ENCODE assay signal across 17 cellular contexts in the genomic region with DNA sequence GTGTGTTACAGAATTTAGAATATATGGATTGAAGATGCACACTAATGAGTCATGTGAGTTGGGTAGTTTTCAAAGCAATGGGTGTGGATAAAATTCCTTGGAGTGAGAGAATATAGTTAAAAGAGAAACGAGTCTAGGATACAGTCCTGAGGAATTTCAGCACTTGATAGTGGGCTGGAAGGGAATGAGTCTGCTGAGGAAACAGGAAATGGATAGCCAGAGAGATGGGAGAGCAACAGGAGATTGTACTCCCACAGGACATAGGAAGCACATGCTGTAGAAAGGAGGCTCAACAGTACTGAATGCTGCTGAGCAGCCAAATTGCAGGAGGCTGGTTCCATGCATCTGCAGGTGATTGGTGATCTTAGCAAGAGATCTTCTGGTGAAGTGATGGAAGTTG.
"Had no signal": no experiment of that assay in that cellular context is flagged by ENCODE, and none has a peak within 500 bp of the region (broad histone marks: within the 10 kb centered on the region; RNA-seq: fewer than 3 reads in every experiment).

No MANE protein-coding gene starts in this region.

- H3K36me3 ChIP-seq: breast epithelium, prostate gland, right lobe of liver, suprapubic skin had no signal

- H3K36me3 Mint-ChIP-seq: activated naive CD4-positive, alpha-beta T cell treated with anti-CD3 and anti-CD28 coated beads, Interleukin-2, amount 50 U/mL, for 24 hours; naive thymus-derived CD8-positive, alpha-beta T cell had no signal

- H3K27me3 ChIP-seq: breast epithelium, right lobe of liver, suprapubic skin had no signal

- H3K4me3 ChIP-seq: breast epithelium, coronary artery, lung, mucosa of descending colon, prostate gland, right lobe of liver, suprapubic skin had no signal

- H3K27me3 Mint-ChIP-seq: activated naive CD4-positive, alpha-beta T cell treated with anti-CD3 and anti-CD28 coated beads, Interleukin-2, amount 50 U/mL, for 24 hours; type B pancreatic cell had no signal

- ATAC-seq: activated CD4-positive, CD25-positive, alpha-beta regulatory T cell treated with anti-CD3 and anti-CD28 coated beads, Interleukin-2, amount 50 U/mL, for 24 hours; left cardiac atrium; mucosa of descending colon; naive thymus-derived CD8-positive, alpha-beta T cell; right lobe of liver; stimulated activated naive CD8-positive, alpha-beta T cell treated with anti-CD3 and anti-CD28 coated beads, Interleukin-15, Interleukin-2, amounts not matched to agents 100 U/mL and 50 U/mL, for 24 hours had no signal

- H3K4me1 Mint-ChIP-seq: activated naive CD4-positive, alpha-beta T cell treated with anti-CD3 and anti-CD28 coated beads, Interleukin-2, amount 50 U/mL, for 24 hours; naive thymus-derived CD8-positive, alpha-beta T cell had no signal

- H3K27ac Mint-ChIP-seq: activated naive CD4-positive, alpha-beta T cell treated with anti-CD3 and anti-CD28 coated beads, Interleukin-2, amount 50 U/mL, for 24 hours; naive thymus-derived CD8-positive, alpha-beta T cell; type B pancreatic cell had no signal

- DNase-seq: activated T-cell treated with anti-CD3 and anti-CD28 coated beads, Interleukin-2, amount 50 U/mL, for 1 hour; effector memory CD4-positive, alpha-beta T cell; left cardiac atrium; mucosa of descending colon; naive thymus-derived CD8-positive, alpha-beta T cell; nucleus accumbens; right lobe of liver; stimulated activated naive CD8-positive, alpha-beta T cell treated with anti-CD3 and anti-CD28 coated beads, Interleukin-15, Interleukin-2, amounts not matched to agents 100 U/mL and 50 U/mL, for 24 hours had no signal

- H3K27ac ChIP-seq: breast epithelium, coronary artery, epithelial cell of prostate, prostate gland, right lobe of liver, suprapubic skin had no signal

- H3K4me3 Mint-ChIP-seq: activated naive CD4-positive, alpha-beta T cell treated with anti-CD3 and anti-CD28 coated beads, Interleukin-2, amount 50 U/mL, for 24 hours; naive thymus-derived CD8-positive, alpha-beta T cell; type B pancreatic cell had no signal

- H3K9me3 ChIP-seq: breast epithelium, mucosa of descending colon, prostate gland, right lobe of liver, suprapubic skin had no signal

- H3K4me1 ChIP-seq: breast epithelium, prostate gland, right lobe of liver, suprapubic skin had no signal

- H3K9me3 Mint-ChIP-seq: activated naive CD4-positive, alpha-beta T cell treated with anti-CD3 and anti-CD28 coated beads, Interleukin-2, amount 50 U/mL, for 24 hours; type B pancreatic cell had no signal
